Comparison of ENCODE assay signal across 19 cellular contexts in the genomic region with DNA sequence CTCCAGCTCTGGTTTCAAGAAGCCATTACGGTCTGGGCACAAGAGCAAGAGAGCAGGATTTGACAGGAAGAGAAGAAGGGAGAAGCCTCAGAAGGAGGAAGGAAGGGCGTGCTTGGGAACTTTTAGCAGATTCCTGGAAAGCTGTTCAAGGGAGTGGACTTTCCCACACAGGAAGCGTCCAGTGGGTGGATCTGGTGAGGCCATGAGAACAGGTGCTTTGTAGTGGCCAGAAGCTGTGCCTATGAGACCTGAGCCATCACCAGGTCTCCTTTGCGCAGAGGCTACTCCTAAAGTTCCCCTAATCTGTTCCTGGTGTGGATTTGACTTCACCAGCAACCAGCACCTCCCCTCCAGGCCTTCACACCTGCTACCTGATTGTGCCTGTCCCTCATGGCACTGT.
DNase-seq lines count a peak whose midpoint lies in the region; ATAC-seq and TF ChIP-seq lines count a peak whose summit lies in the region.
"Had no signal": no experiment of that assay in that cellular context is flagged by ENCODE, and none has a peak within 500 bp of the region (broad histone marks: within the 10 kb centered on the region; RNA-seq: fewer than 3 reads in every experiment).

No MANE protein-coding gene starts in this region.

- H3K36me3 Mint-ChIP-seq in activated naive CD4-positive, alpha-beta T cell treated with anti-CD3 and anti-CD28 coated beads, Interleukin-2, amount 10 ng/mL, durations not matched to agents 7 days and 5 days, result peaks cover 39% of the 10 kb centered on the region
- peaks cover 14 to 58% of the 10 kb centered on the region in 2 donors for H3K36me3 Mint-ChIP-seq in activated naive CD4-positive, alpha-beta T cell treated with anti-CD3 and anti-CD28 coated beads, Interleukin-2, amount 50 U/mL, for 72 hours
- peaks cover 89% of the 10 kb centered on the region for H3K36me3 Mint-ChIP-seq in stimulated activated effector memory CD8-positive, alpha-beta T cell treated with anti-CD3 and anti-CD28 coated beads, Interleukin-12 subunit alpha, Interleukin-12 subunit beta, amount 100 ng/mL, for 72 hours

- H3K9me3 Mint-ChIP-seq in activated naive CD4-positive, alpha-beta T cell treated with anti-CD3 and anti-CD28 coated beads, Interleukin-2, amount 10 ng/mL, durations not matched to agents 7 days and 5 days, result peaks cover under 1% of the 10 kb centered on the region
- peaks cover 0 to 6% of the 10 kb centered on the region in 2 donors for H3K9me3 Mint-ChIP-seq in activated naive CD4-positive, alpha-beta T cell treated with anti-CD3 and anti-CD28 coated beads, Interleukin-2, amount 50 U/mL, for 72 hours
- no peaks in the 10 kb centered on the region for H3K9me3 Mint-ChIP-seq in stimulated activated effector memory CD8-positive, alpha-beta T cell treated with anti-CD3 and anti-CD28 coated beads, Interleukin-12 subunit alpha, Interleukin-12 subunit beta, amount 100 ng/mL, for 72 hours

- H3K4me3 Mint-ChIP-seq in activated naive CD4-positive, alpha-beta T cell treated with anti-CD3 and anti-CD28 coated beads, Interleukin-2, amount 10 ng/mL, durations not matched to agents 7 days and 5 days, result no peak overlapping the region
- peak overlapping the region; percentile 68 for H3K4me3 Mint-ChIP-seq in stimulated activated effector memory CD8-positive, alpha-beta T cell treated with anti-CD3 and anti-CD28 coated beads, Interleukin-12 subunit alpha, Interleukin-12 subunit beta, amount 100 ng/mL, for 72 hours
- H3K4me3 Mint-ChIP-seq: neural crest cell had no signal

- no peak for TF ChIP-seq CTCF in GM20000 (IDR thresholded peaks at IDR 0.05; ENCODE audit: extremely low read depth, missing control alignments)

- H3K27me3 Mint-ChIP-seq in activated naive CD4-positive, alpha-beta T cell treated with anti-CD3 and anti-CD28 coated beads, Interleukin-2, amount 10 ng/mL, durations not matched to agents 7 days and 5 days, result no peaks in the 10 kb centered on the region

- ATAC-seq in HG02870 (IDR thresholded peaks at IDR 0.05; ENCODE audit: unreplicated experiment), result peak; percentile 0
- no peak for ATAC-seq in activated naive CD4-positive, alpha-beta T cell treated with anti-CD3 and anti-CD28 coated beads, Interleukin-2, amount 50 U/mL, for 72 hours
- no peak for ATAC-seq in stimulated activated effector memory CD8-positive, alpha-beta T cell treated with anti-CD3 and anti-CD28 coated beads, Interleukin-12 subunit alpha, Interleukin-12 subunit beta, amount 100 ng/mL, for 72 hours
- no peak for ATAC-seq in GM21737 (IDR thresholded peaks at IDR 0.05; ENCODE audit: unreplicated experiment)
- ATAC-seq: K562, left cardiac atrium, Panc1 had no signal

- H3K4me1 Mint-ChIP-seq in activated naive CD4-positive, alpha-beta T cell treated with anti-CD3 and anti-CD28 coated beads, Interleukin-2, amount 10 ng/mL, durations not matched to agents 7 days and 5 days, result peaks cover 49% of the 10 kb centered on the region
- peaks cover 55% of the 10 kb centered on the region for H3K4me1 Mint-ChIP-seq in stimulated activated effector memory CD8-positive, alpha-beta T cell treated with anti-CD3 and anti-CD28 coated beads, Interleukin-12 subunit alpha, Interleukin-12 subunit beta, amount 100 ng/mL, for 72 hours
- H3K4me1 Mint-ChIP-seq: neural crest cell had no signal

- CTCF ChIA-PET in activated naive CD4-positive, alpha-beta T cell treated with anti-CD3 and anti-CD28 coated beads, Interleukin-2, amount 10 ng/mL, durations not matched to agents 7 days and 5 days (lab: Charles Lee), result interaction anchor here (1.3 kb wide), 1 partner anchor 13 kb away, joined by 6 read pairs; no protein-coding TSS in a partner anchor

- H3K27ac Mint-ChIP-seq in activated naive CD4-positive, alpha-beta T cell treated with anti-CD3 and anti-CD28 coated beads, Interleukin-2, amount 10 ng/mL, durations not matched to agents 7 days and 5 days, result peak overlapping the region; percentile 80
- peak overlapping the region; percentile 79 to 99 for H3K27ac Mint-ChIP-seq in activated naive CD4-positive, alpha-beta T cell treated with anti-CD3 and anti-CD28 coated beads, Interleukin-2, amount 50 U/mL, for 72 hours
- peak overlapping the region; percentile 97 for H3K27ac Mint-ChIP-seq in stimulated activated effector memory CD8-positive, alpha-beta T cell treated with anti-CD3 and anti-CD28 coated beads, Interleukin-12 subunit alpha, Interleukin-12 subunit beta, amount 100 ng/mL, for 72 hours

- no peak for DNase-seq in activated naive CD4-positive, alpha-beta T cell treated with anti-CD3 and anti-CD28 coated beads, Interleukin-2, amount 10 ng/mL, durations not matched to agents 7 days and 5 days
- no peak for DNase-seq in activated naive CD4-positive, alpha-beta T cell treated with anti-CD3 and anti-CD28 coated beads, Interleukin-2, amount 50 U/mL, for 16 hours
- DNase-seq in activated naive CD4-positive, alpha-beta T cell treated with anti-CD3 and anti-CD28 coated beads, Interleukin-2, amount 50 U/mL, for 72 hours (ENCODE audit: low spot score in 2 of 2), result no peak
- no peak for DNase-seq in stimulated activated effector memory CD8-positive, alpha-beta T cell treated with anti-CD3 and anti-CD28 coated beads, Interleukin-12 subunit alpha, Interleukin-12 subunit beta, amount 100 ng/mL, for 72 hours (ENCODE audit: low spot score in 2 of 2)
- DNase-seq in KG1 (lab: John Stamatoyannopoulos, UW) (no peak), GM20000 (ENCODE audit: low spot score) (no peak)
- DNase-seq: activated CD4-positive, CD25-positive, alpha-beta regulatory T cell treated with anti-CD3 and anti-CD28 coated beads, Interleukin-2, amount 50 U/mL, for 72 hours; cerebellar nuclear complex; esophagus squamous epithelium; left cardiac atrium; NCI-H187; NCI-H2227 treated with DMSO at 0.1 percent for 48 hours; stomach; trophoblast cell had no signal
